In the genomic region with DNA sequence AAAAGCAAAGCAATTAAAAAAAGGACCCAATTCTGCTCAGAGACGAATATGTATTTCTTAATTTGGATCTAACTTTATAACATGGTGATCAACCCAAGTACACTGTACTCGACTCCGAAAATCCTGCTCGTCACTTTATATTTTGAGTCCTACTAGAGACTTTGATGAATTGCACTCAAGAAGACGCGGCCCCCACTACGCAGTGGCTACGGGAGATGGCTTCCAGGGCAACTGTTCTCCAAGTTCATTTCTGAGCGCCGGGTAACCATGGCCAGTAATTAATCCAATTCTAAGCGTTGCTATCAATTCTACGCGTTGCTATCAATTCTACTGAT, we compare ENCODE assay signal across 8 cellular contexts. TPM values are rescaled to one million over a fixed set of nuclear protein-coding genes. Genes with fewer than 3 reads are reported as not detected.
A peak's percentile ranks its signal among the peaks of the same experiment; 100 is the strongest.
DNase-seq lines count a peak whose midpoint lies in the region; ATAC-seq, FAIRE-seq and TF ChIP-seq lines count a peak whose summit lies in the region.

No MANE protein-coding gene starts in this region.

- peak overlapping the region; percentile 76 for H3K4me2 ChIP-seq in K562 (ENCODE audit: insufficient read depth, low read length)

- POLR2A ChIA-PET in K562 (lab: Yijun Ruan, JAX) = interaction anchor here (0.6 kb wide), 2 partner anchors 11 to 1565 kb away, joined by 3 read pairs; no protein-coding TSS in a partner anchor

- CTCF ChIA-PET in K562 (lab: Yijun Ruan, JAX; ENCODE audit: low intra/inter-chr PET ratio) = no interaction called here

- no peak for TF ChIP-seq CTCF in K562 (IDR thresholded peaks at IDR 0.05 in 2 of 3, conservative IDR thresholded peaks at IDR 0.05 in 1 of 3; ENCODE audit: insufficient read depth in 2 of 3, low read depth in 1 of 3, low read length in 3 of 3)

- no peaks in the 10 kb centered on the region; the same call in 1 of the 2 replicates for H3K9me3 ChIP-seq in NT2/D1 (ENCODE audit: insufficient read depth, low read length)
- no peaks in the 10 kb centered on the region for H3K9me3 ChIP-seq in K562 (replicated peaks; ENCODE audit: control insufficient read depth, insufficient read depth, low read depth, low read length)

- no peak for FAIRE-seq in K562 (lab: Jason Lieb, UNC)
- peak; percentile 89 for FAIRE-seq in islet of Langerhans (lab: Jason Lieb, UNC)

- H2AFZ ChIP-seq in K562 (ENCODE audit: low read depth, low read length) = 0 out of 2 replicates have a peak overlapping the region, but pooled peaks have one; percentile 84

- H3K27me3 ChIP-seq in NT2/D1 (ENCODE audit: insufficient read depth, insufficient read length) (no peaks in the 10 kb centered on the region), K562 (ENCODE audit: control insufficient read depth in 2 of 2, insufficient read depth in 2 of 2, low read length in 2 of 2) (no peaks in the 10 kb centered on the region)

- H3K4me3 ChIP-seq in NT2/D1 (ENCODE audit: insufficient read length, low read depth) (peak overlapping the region; percentile 79), K562 (peak overlapping the region; percentile 89)

- no peak for TF ChIP-seq EP300 in K562 (IDR thresholded peaks at IDR 0.05; ENCODE audit: low read length)

- in situ Hi-C loops in K562 (cut with MboI) = no loop called here

- ATAC-seq in Right ventricle myocardium inferior (no peak), HG02840 (IDR thresholded peaks at IDR 0.05; ENCODE audit: low FRiP score, unreplicated experiment) (peak; percentile 12), K562 (peak; percentile 68)

- 3% methylated on average over 13 of the region's 13 CpGs for WGBS in K562 (ENCODE audit: insufficient coverage, low coverage, missing lambda C conversion rate)

- H3K9ac ChIP-seq in NT2/D1 (ENCODE audit: insufficient read length, low read depth) = peak overlapping the region; percentile 90
- peak overlapping the region; percentile 83 to 94 for H3K9ac ChIP-seq in K562 (ENCODE audit: insufficient read depth in 1 of 2, low read depth in 2 of 2, low read length in 2 of 2)

- BruUV-seq in K562 (replicated peaks; lab: Mats Ljungman, UMichigan) = no TSS peak

- H3K36me3 ChIP-seq in NT2/D1 (ENCODE audit: insufficient read depth, insufficient read length, low read length) = peaks cover 5% of the 10 kb centered on the region
- H3K36me3 ChIP-seq in K562 (ENCODE audit: control insufficient read depth, insufficient read depth, low read length) = peaks cover 3% of the 10 kb centered on the region; the same call in 1 of the 3 replicates

- no peak for TF ChIP-seq POLR2A in K562 (conservative IDR thresholded peaks at IDR 0.05)

- H3K79me2 ChIP-seq in K562 (ENCODE audit: control insufficient read depth, insufficient read depth, low read length) = peaks cover 29% of the 10 kb centered on the region

- H3K4me1 ChIP-seq in NT2/D1 (ENCODE audit: insufficient read depth, insufficient read length) (no peaks in the 10 kb centered on the region), K562 (replicated peaks in 1 of 2; ENCODE audit: control insufficient read depth in 2 of 2, insufficient read depth in 2 of 2, low read length in 2 of 2) (no peaks in the 10 kb centered on the region; a peak in 1 of 5 replicates)

- no peak for TF ChIP-seq RAD21 in K562 (CRISPR knock-in tag; conservative IDR thresholded peaks at IDR 0.05 in 1 of 2, IDR thresholded peaks at IDR 0.05 in 1 of 2)

- DNase-seq in Right ventricle myocardium inferior (ENCODE audit: missing footprints) = peak; percentile 62
- no peak for DNase-seq in cardiac septum (ENCODE audit: low spot score)
- DNase-seq in NT2/D1 (ENCODE audit: low read depth, low spot score) = no peak
- DNase-seq in K562 (ENCODE audit: extremely low read depth in 1 of 4, low spot score in 3 of 4) = peak in 3 of 4 experiments; percentile 7 to 40 (median 18)
- DNase-seq in stimulated activated CD8-positive, alpha-beta memory T cell treated with anti-CD3 and anti-CD28 coated beads, Interleukin-4, amount 100 ng/mL, for 48 hours = peak; percentile 48
- no peak for DNase-seq in cortex of kidney (lab: John Stamatoyannopoulos, UW)

- H3K27ac ChIP-seq in K562 (ENCODE audit: extremely low read depth, low read depth, low read length) = peak overlapping the region; percentile 89

- no peaks in the 10 kb centered on the region for H3K9me1 ChIP-seq in K562 (ENCODE audit: control insufficient read depth, insufficient read depth, low read length)

- intact Hi-C loops in Right ventricle myocardium inferior (cut with DNase I) = no loop called here
- intact Hi-C loops in cardiac septum (cut with DNase I) = no loop called here
- intact Hi-C loops in K562 (cut with micrococcal nuclease) = loop anchor here (5.0 kb wide), 1 partner anchor 56 kb away; a partner anchor contains a TSS

- no peaks in the 10 kb centered on the region for H4K20me1 ChIP-seq in K562 (replicated peaks; ENCODE audit: control insufficient read depth, insufficient read depth, low read length)

RNA-seq across cellular contexts. Expression of a gene that starts 0.7 kb away (rescaled TPM):
- 20.7 TPM for total RNA-seq in Right ventricle myocardium inferior
- total RNA-seq in cardiac septum = 28.3 TPM
- 34.3 and 129 TPM in 2 replicates for total RNA-seq in K562 (2011; cell fraction: chromatin; rRNA removed; ENCODE audit: low replicate concordance)
- 22.8 and 28.3 TPM in 2 replicates for total RNA-seq in K562 (2011; cell fraction: nucleolus; rRNA removed)
- 60.0 and 105 TPM in 2 replicates for total RNA-seq in K562 (2011; cell fraction: nucleoplasm; rRNA removed)
- 16.7 and 21.6 TPM in 2 replicates for total RNA-seq in K562 (2014; rRNA removed)
- total RNA-seq in K562 (2014; rRNA removed; fragmentation: Illumina TruSeq; extraction: Trizol) = 38.2 and 38.4 TPM in 2 replicates
- total RNA-seq in K562 (2015; rRNA removed; fragmentation: Illumina TruSeq; extraction: Trizol) = 39.0 and 45.2 TPM in 2 replicates
- 29.2 and 31.8 TPM in 2 replicates for total RNA-seq in K562 (2021)
- 58.4 and 64.7 TPM in 2 replicates for polyA plus RNA-seq in K562 (2011; rRNA removed)
- polyA plus RNA-seq in K562 (2011; cell fraction: cytosol; rRNA removed) = 28.9 and 40.6 TPM in 2 replicates
- polyA plus RNA-seq in K562 (2011; cell fraction: nucleus; rRNA removed) = 70.9 and 79.3 TPM in 2 replicates
- 31.5 and 38.6 TPM in 2 replicates for polyA plus RNA-seq in K562 (2012)
- 53.1 and 71.8 TPM in 2 replicates for polyA plus RNA-seq in K562 (2014; fragmentation: Illumina TruSeq; extraction: Trizol)
- 10 to 100 TPM; 11.4 to 14.8 TPM for polyA plus RNA-seq in K562 (2014; fragmentation: Nextera tagmentation; extraction: Ambion mirVana)
- polyA plus RNA-seq in K562 (2014; rRNA removed) = 31.7 and 33.4 TPM in 2 replicates
- 68.0 and 71.6 TPM in 2 replicates for polyA minus RNA-seq in K562 (2011; rRNA and poly(A)+ RNA removed)
- 15.1 and 18.0 TPM in 2 replicates for polyA minus RNA-seq in K562 (2011; cell fraction: cytosol; rRNA and poly(A)+ RNA removed)
- 53.2 and 93.7 TPM in 2 replicates for polyA minus RNA-seq in K562 (2011; cell fraction: nucleus; rRNA and poly(A)+ RNA removed)

RNA-seq across cellular contexts. Expression of a gene that starts 46.7 kb away (rescaled TPM):
- total RNA-seq in Right ventricle myocardium inferior = not detected
- not detected for total RNA-seq in cardiac septum
- not detected in 2 replicates for total RNA-seq in K562 (2011; cell fraction: chromatin; rRNA removed; ENCODE audit: low replicate concordance)
- not detected in 2 replicates for total RNA-seq in K562 (2011; cell fraction: nucleolus; rRNA removed)
- total RNA-seq in K562 (2011; cell fraction: nucleoplasm; rRNA removed) = not detected in 2 replicates
- total RNA-seq in K562 (2014; rRNA removed) = not detected in 2 replicates
- not detected in 2 replicates for total RNA-seq in K562 (2014; rRNA removed; fragmentation: Illumina TruSeq; extraction: Trizol)
- total RNA-seq in K562 (2015; rRNA removed; fragmentation: Illumina TruSeq; extraction: Trizol) = not detected in 2 replicates
- total RNA-seq in K562 (2021) = not detected in 2 replicates
- not detected in 2 replicates for polyA plus RNA-seq in K562 (2011; rRNA removed)
- not detected in 2 replicates for polyA plus RNA-seq in K562 (2011; cell fraction: cytosol; rRNA removed)
- polyA plus RNA-seq in K562 (2011; cell fraction: nucleus; rRNA removed) = not detected in 2 replicates
- polyA plus RNA-seq in K562 (2012) = 0.04 TPM in 1 of 2 replicates, not detected in the other
- polyA plus RNA-seq in K562 (2014; fragmentation: Illumina TruSeq; extraction: Trizol) = not detected in 2 replicates
- not detected for polyA plus RNA-seq in K562 (2014; fragmentation: Nextera tagmentation; extraction: Ambion mirVana)
- polyA plus RNA-seq in K562 (2014; rRNA removed) = not detected in 2 replicates
- polyA minus RNA-seq in K562 (2011; rRNA and poly(A)+ RNA removed) = not detected in 2 replicates
- not detected in 2 replicates for polyA minus RNA-seq in K562 (2011; cell fraction: cytosol; rRNA and poly(A)+ RNA removed)
- not detected in 2 replicates for polyA minus RNA-seq in K562 (2011; cell fraction: nucleus; rRNA and poly(A)+ RNA removed)

RNA-seq across cellular contexts. Expression of a gene that starts 58.2 kb away (rescaled TPM):
- total RNA-seq in Right ventricle myocardium inferior (22.9 TPM), cardiac septum (20.3 TPM), K562 (2014; rRNA removed) (67.4 and 81.1 TPM in 2 replicates), K562 (2014; rRNA removed; fragmentation: Illumina TruSeq; extraction: Trizol) (104 and 116 TPM in 2 replicates), K562 (2015; rRNA removed; fragmentation: Illumina TruSeq; extraction: Trizol) (86.4 and 87.4 TPM in 2 replicates), K562 (2021) (75.3 and 75.5 TPM in 2 replicates)
- total RNA-seq in K562 (2011; cell fraction: chromatin; rRNA removed; ENCODE audit: low replicate concordance) = 47.0 and 108 TPM in 2 replicates
- total RNA-seq in K562 (2011; cell fraction: nucleolus; rRNA removed) = 32.4 and 43.4 TPM in 2 replicates
- 77.8 and 103 TPM in 2 replicates for total RNA-seq in K562 (2011; cell fraction: nucleoplasm; rRNA removed)
- polyA plus RNA-seq in K562 (2011; rRNA removed) (104 and 116 TPM in 2 replicates), K562 (2014; fragmentation: Illumina TruSeq; extraction: Trizol) (133 and 137 TPM in 2 replicates), K562 (2014; fragmentation: Nextera tagmentation; extraction: Ambion mirVana) (100 to 1,000 TPM; 564 to 571 TPM), K562 (2014; rRNA removed) (110 and 139 TPM in 2 replicates)
- 39.5 and 67.3 TPM in 2 replicates for polyA plus RNA-seq in K562 (2011; cell fraction: cytosol; rRNA removed)
- polyA plus RNA-seq in K562 (2011; cell fraction: nucleus; rRNA removed) = 78.7 and 122 TPM in 2 replicates
- 87.5 and 161 TPM in 2 replicates for polyA plus RNA-seq in K562 (2012)
- 70.5 and 79.1 TPM in 2 replicates for polyA minus RNA-seq in K562 (2011; rRNA and poly(A)+ RNA removed)
- polyA minus RNA-seq in K562 (2011; cell fraction: cytosol; rRNA and poly(A)+ RNA removed) = 24.5 and 28.5 TPM in 2 replicates
- 21.3 and 34.3 TPM in 2 replicates for polyA minus RNA-seq in K562 (2011; cell fraction: nucleus; rRNA and poly(A)+ RNA removed)

RNA-seq across cellular contexts. Expression of a gene that starts 59.6 kb away (rescaled TPM):
- total RNA-seq in Right ventricle myocardium inferior (10.3 TPM), cardiac septum (11.4 TPM), K562 (2014; rRNA removed) (36.6 and 41.8 TPM in 2 replicates), K562 (2014; rRNA removed; fragmentation: Illumina TruSeq; extraction: Trizol) (52.7 and 59.5 TPM in 2 replicates), K562 (2015; rRNA removed; fragmentation: Illumina TruSeq; extraction: Trizol) (45.2 and 47.3 TPM in 2 replicates), K562 (2021) (31.3 and 33.6 TPM in 2 replicates)
- total RNA-seq in K562 (2011; cell fraction: chromatin; rRNA removed; ENCODE audit: low replicate concordance) = 29.2 and 46.7 TPM in 2 replicates
- 50.2 and 54.5 TPM in 2 replicates for total RNA-seq in K562 (2011; cell fraction: nucleolus; rRNA removed)
- 54.8 and 75.2 TPM in 2 replicates for total RNA-seq in K562 (2011; cell fraction: nucleoplasm; rRNA removed)
- polyA plus RNA-seq in K562 (2011; rRNA removed) (39.8 and 58.9 TPM in 2 replicates), K562 (2014; fragmentation: Illumina TruSeq; extraction: Trizol) (43.3 and 46.7 TPM in 2 replicates), K562 (2014; fragmentation: Nextera tagmentation; extraction: Ambion mirVana) (10 to 100 TPM; 76.7 to 80.5 TPM), K562 (2014; rRNA removed) (44.5 and 48.2 TPM in 2 replicates)
- polyA plus RNA-seq in K562 (2011; cell fraction: cytosol; rRNA removed) = 11.6 and 22.1 TPM in 2 replicates
- polyA plus RNA-seq in K562 (2011; cell fraction: nucleus; rRNA removed) = 15.8 and 19.7 TPM in 2 replicates
- 30.3 and 32.3 TPM in 2 replicates for polyA plus RNA-seq in K562 (2012)
- 29.5 and 30.8 TPM in 2 replicates for polyA minus RNA-seq in K562 (2011; rRNA and poly(A)+ RNA removed)
- polyA minus RNA-seq in K562 (2011; cell fraction: cytosol; rRNA and poly(A)+ RNA removed) = 8.8 and 14.4 TPM in 2 replicates
- 27.9 and 30.2 TPM in 2 replicates for polyA minus RNA-seq in K562 (2011; cell fraction: nucleus; rRNA and poly(A)+ RNA removed)

Comparison
In these comparisons a context has a peak if more than half of its experiments do, and no peak if none do; other contexts are left out.
1. DNase-seq: peak in Right ventricle myocardium inferior (single experiment), K562 (3 of 4) and stimulated activated CD8-positive, alpha-beta memory T cell treated with anti-CD3 and anti-CD28 coated beads, Interleukin-4, amount 100 ng/mL, for 48 hours (single experiment); none in cardiac septum (single experiment), NT2/D1 (single experiment) and cortex of kidney (single experiment).